In the genomic region with DNA sequence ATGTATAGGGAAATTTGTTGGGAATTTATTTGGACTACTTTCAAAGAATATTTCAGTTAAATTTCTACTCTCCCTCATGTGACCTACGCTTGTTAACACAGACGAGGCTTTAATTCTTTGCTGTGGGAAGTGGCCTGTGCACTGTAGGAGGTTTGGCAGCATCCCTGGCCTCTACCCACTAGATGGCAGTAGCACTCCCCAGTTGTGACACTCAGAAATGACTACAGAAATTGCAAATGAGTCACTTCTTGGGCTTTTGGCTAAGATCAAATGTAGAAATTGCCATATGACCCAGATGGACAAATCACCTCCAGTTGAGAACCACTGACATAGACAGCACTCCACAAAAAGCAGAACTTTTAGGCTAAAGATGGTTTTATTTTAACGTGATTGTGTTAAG, we compare ENCODE assay signal across 8 cellular contexts. TPM values are rescaled to one million over a fixed set of nuclear protein-coding genes. Genes with fewer than 3 reads are reported as not detected.
A peak's percentile ranks its signal among the peaks of the same experiment; 100 is the strongest.
DNase-seq lines count a peak whose midpoint lies in the region; ATAC-seq and TF ChIP-seq lines count a peak whose summit lies in the region.

No MANE protein-coding gene starts in this region.

- no peak overlapping the region for H2AFZ ChIP-seq in ACC112 (ENCODE audit: low read length, unreplicated experiment)

- no peaks in the 10 kb centered on the region for H3K9me3 Mint-ChIP-seq in natural killer cell

- H3K36me3 Mint-ChIP-seq in natural killer cell: no peaks in the 10 kb centered on the region

- TF ChIP-seq EP300 in esophagus muscularis mucosa (IDR thresholded peaks at IDR 0.05): no peak

- no peaks in the 10 kb centered on the region for H3K79me2 ChIP-seq in ACC112 (ENCODE audit: control insufficient read depth, insufficient read depth, low read length, unreplicated experiment)

- DNase-seq in NOMO-1 treated with DMSO at 0.1 percent for 48 hours (lab: John Stamatoyannopoulos, UW; ENCODE audit: unreplicated experiment): peak; percentile 73
- DNase-seq in activated T-cell treated with anti-CD3 and anti-CD28 coated beads for 24 hours (ENCODE audit: low read depth): peak; percentile 46
- DNase-seq in esophagus muscularis mucosa (ENCODE audit: extremely low spot score): no peak
- peak; percentile 28 for DNase-seq in natural killer cell
- DNase-seq in superior temporal gyrus (ENCODE audit: extremely low spot score): peak; percentile 81

- TF ChIP-seq CTCF in esophagus muscularis mucosa (IDR thresholded peaks at IDR 0.05) (peak; percentile 67 to 71 (median 69)), natural killer cell (IDR thresholded peaks at IDR 0.05) (peak; percentile 49)

- H3K4me1 ChIP-seq in ACC112 (ENCODE audit: control insufficient read depth, insufficient read depth, low read length, unreplicated experiment): peaks cover 18% of the 10 kb centered on the region
- H3K4me1 ChIP-seq in esophagus muscularis mucosa: peaks cover 0 to 5% (median 0%) of the 10 kb centered on the region in 4 donors

- H3K4me3 ChIP-seq in ACC112 (ENCODE audit: low read depth, low read length): no peak overlapping the region
- H3K4me3 ChIP-seq in esophagus muscularis mucosa: no peak overlapping the region

- H3K27me3 ChIP-seq in ACC112 (ENCODE audit: insufficient read depth, low read length): no peaks in the 10 kb centered on the region
- H3K27me3 ChIP-seq in esophagus muscularis mucosa: no peaks in the 10 kb centered on the region

- ATAC-seq in GM18498 (IDR thresholded peaks at IDR 0.05; ENCODE audit: unreplicated experiment) (peak; percentile 84), HG03175 (IDR thresholded peaks at IDR 0.05; ENCODE audit: unreplicated experiment) (peak; percentile 79), natural killer cell (peak; percentile 64 to 79 (median 64))

- no peak for TF ChIP-seq POLR2A in esophagus muscularis mucosa (IDR thresholded peaks at IDR 0.05; ENCODE audit: low read depth)

- 26% methylated on average over 3 of the region's 3 CpGs for WGBS in esophagus muscularis mucosa

- no peak overlapping the region for H3K27ac Mint-ChIP-seq in natural killer cell

- H3K9me3 ChIP-seq in esophagus muscularis mucosa: no peaks in the 10 kb centered on the region

- intact Hi-C loops in esophagus muscularis mucosa (cut with DNase I) (loop anchor here (5.0 kb wide), 1 partner anchor 91 kb away; no protein-coding TSS in a partner anchor), natural killer cell (cut with micrococcal nuclease) (no loop called here)

- H3K27ac ChIP-seq in ACC112 (ENCODE audit: low read depth, low read length): peak overlapping the region; percentile 34; the same call in 1 of the 2 replicates
- no peak overlapping the region for H3K27ac ChIP-seq in esophagus muscularis mucosa (replicated peaks in 1 of 4)

- H3K27me3 Mint-ChIP-seq in natural killer cell (ENCODE audit: low read depth in 2 of 2): peaks cover 2 to 40% of the 10 kb centered on the region in 2 donors

- H3K4me3 Mint-ChIP-seq in natural killer cell: no peak overlapping the region

- H3K4me1 Mint-ChIP-seq in natural killer cell: no peaks in the 10 kb centered on the region

- H3K36me3 ChIP-seq in ACC112 (ENCODE audit: insufficient read depth, low read length) (0 out of 2 replicates have a peak, but pooled peaks cover 4% of the 10 kb centered on the region), esophagus muscularis mucosa (no peaks in the 10 kb centered on the region)

RNA-seq across cellular contexts. Expression of a gene that starts 22.1 kb away (rescaled TPM):
- total RNA-seq in esophagus muscularis mucosa: 10 to 100 TPM; 12.1 to 24.9 (median 19.3) TPM
- total RNA-seq in natural killer cell: under 1 TPM in 1 of 3 donors, not detected in 2; 0.57 TPM

RNA-seq across cellular contexts. Expression of a gene that starts 29.6 kb away (rescaled TPM):
- 1 to 10 TPM; 2.0 to 2.9 (median 2.7) TPM for total RNA-seq in esophagus muscularis mucosa
- total RNA-seq in natural killer cell: under 1 TPM in 1 of 3 donors, not detected in 2; 0.30 TPM

Comparison
In these comparisons a context has a peak if more than half of its experiments do, and no peak if none do; other contexts are left out.
1. RNA of a gene that starts 22.1 kb away (total RNA-seq): 12.1 to 24.9 TPM in esophagus muscularis mucosa; 0.57 TPM in natural killer cell; every median in the first group is over 4 times any median in the second.
2. Peak in every context shown above with its lines, with median percentiles within 50 percentile points of each other: ATAC-seq.